Comparison of ENCODE assay signal across 8 cellular contexts in the genomic region with DNA sequence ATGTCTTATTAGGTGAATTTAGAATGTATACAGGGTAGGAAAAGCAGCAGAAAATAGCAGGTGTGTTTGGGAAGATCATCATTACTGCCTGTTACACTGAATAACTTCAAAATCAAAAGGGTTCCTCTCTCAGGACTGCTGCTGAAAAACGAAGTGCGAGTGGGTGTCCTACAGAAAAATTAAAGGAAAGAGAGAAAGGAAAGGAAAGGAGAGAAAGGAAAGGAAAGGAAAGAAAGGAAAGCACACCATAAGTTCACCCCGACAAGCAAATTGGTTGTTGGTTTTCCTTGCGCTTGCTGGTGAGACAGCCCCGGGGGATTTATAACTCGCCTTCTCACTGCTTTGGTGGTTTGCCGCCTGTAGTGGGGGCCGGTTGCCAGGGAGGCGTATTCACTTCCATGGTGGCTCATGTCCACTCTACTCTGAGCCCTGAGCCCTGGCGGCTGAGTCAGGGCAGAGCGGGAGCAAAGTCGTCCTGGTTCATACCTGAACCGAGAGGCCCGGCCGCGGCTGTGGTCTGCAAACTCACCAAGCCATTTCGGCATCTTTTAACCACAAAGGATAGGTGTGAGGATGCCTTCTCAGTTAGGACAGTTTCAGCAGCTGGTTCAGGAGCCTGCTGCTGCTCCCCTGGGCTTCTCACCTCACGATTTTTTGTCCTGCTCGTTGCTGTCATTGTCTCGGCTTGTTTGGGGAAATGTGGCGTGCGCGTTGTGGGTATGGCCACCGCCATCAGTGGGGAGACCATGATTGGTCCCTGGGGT. TPM values are rescaled to one million over a fixed set of nuclear protein-coding genes. Genes with fewer than 3 reads are reported as not detected.
DNase-seq lines count a peak whose midpoint lies in the region; ATAC-seq and TF ChIP-seq lines count a peak whose summit lies in the region.

No MANE protein-coding gene starts in this region.

- no peaks in the 10 kb centered on the region for H3K9me3 Mint-ChIP-seq in memory B cell
- H3K9me3 Mint-ChIP-seq in activated T-cell treated with anti-CD3 and anti-CD28 coated beads, Interleukin-2, amount 50 U/mL, for 72 hours: no peaks in the 10 kb centered on the region
- H3K9me3 Mint-ChIP-seq in activated CD4-positive, alpha-beta memory T cell treated with anti-CD3 and anti-CD28 coated beads for 36 hours: no peaks in the 10 kb centered on the region

- H3K36me3 Mint-ChIP-seq in memory B cell: peaks cover 6% of the 10 kb centered on the region
- H3K36me3 Mint-ChIP-seq in activated T-cell treated with anti-CD3 and anti-CD28 coated beads, Interleukin-2, amount 50 U/mL, for 72 hours (ENCODE audit: insufficient read depth in 2 of 2): no peaks in the 10 kb centered on the region
- H3K36me3 Mint-ChIP-seq in activated CD4-positive, alpha-beta memory T cell treated with anti-CD3 and anti-CD28 coated beads for 36 hours: no peaks in the 10 kb centered on the region

- H3K4me1 Mint-ChIP-seq in memory B cell: peaks cover 36% of the 10 kb centered on the region
- H3K4me1 Mint-ChIP-seq in activated T-cell treated with anti-CD3 and anti-CD28 coated beads, Interleukin-2, amount 50 U/mL, for 72 hours (ENCODE audit: low read depth): peaks cover 42% of the 10 kb centered on the region
- H3K4me1 Mint-ChIP-seq in activated CD4-positive, alpha-beta memory T cell treated with anti-CD3 and anti-CD28 coated beads for 36 hours (ENCODE audit: low read depth): peaks cover 30% of the 10 kb centered on the region

- intact Hi-C loops in activated CD4-positive, alpha-beta memory T cell treated with anti-CD3 and anti-CD28 coated beads for 36 hours (cut with micrococcal nuclease): no loop called here

- H3K27me3 Mint-ChIP-seq in memory B cell: no peaks in the 10 kb centered on the region
- H3K27me3 Mint-ChIP-seq in activated T-cell treated with anti-CD3 and anti-CD28 coated beads, Interleukin-2, amount 50 U/mL, for 72 hours (ENCODE audit: low read depth): peaks cover 4% of the 10 kb centered on the region
- H3K27me3 Mint-ChIP-seq in activated CD4-positive, alpha-beta memory T cell treated with anti-CD3 and anti-CD28 coated beads for 36 hours: no peaks in the 10 kb centered on the region

- POLR2A ChIA-PET in activated CD4-positive, alpha-beta memory T cell treated with anti-CD3 and anti-CD28 coated beads for 36 hours (lab: Charles Lee): no interaction called here

- DNase-seq in GM13977 (ENCODE audit: low spot score): peak; percentile 77
- no peak for DNase-seq in memory B cell (ENCODE audit: low spot score in 2 of 2)
- DNase-seq in activated T-cell treated with anti-CD3 and anti-CD28 coated beads, Interleukin-2, amount 50 U/mL, for 72 hours: no peak
- no peak for DNase-seq in NCI-H1092 treated with DMSO at 0.1 percent for 48 hours (lab: John Stamatoyannopoulos, UW)
- DNase-seq in activated CD4-positive, alpha-beta memory T cell treated with anti-CD3 and anti-CD28 coated beads for 36 hours: no peak
- no peak for DNase-seq in NCI-H2171 (lab: John Stamatoyannopoulos, UW)

- H3K4me3 Mint-ChIP-seq in memory B cell: peak overlapping the region; percentile 61
- no peak overlapping the region for H3K4me3 Mint-ChIP-seq in activated T-cell treated with anti-CD3 and anti-CD28 coated beads, Interleukin-2, amount 50 U/mL, for 72 hours
- no peak overlapping the region for H3K4me3 Mint-ChIP-seq in activated CD4-positive, alpha-beta memory T cell treated with anti-CD3 and anti-CD28 coated beads for 36 hours

- ATAC-seq in GM21528 (IDR thresholded peaks at IDR 0.05; ENCODE audit: low FRiP score, unreplicated experiment): peak; percentile 79
- peak; percentile 75 for ATAC-seq in HG03342 (IDR thresholded peaks at IDR 0.05; ENCODE audit: unreplicated experiment)
- peak; percentile 21 for ATAC-seq in memory B cell (ENCODE audit: low read depth)
- ATAC-seq in activated T-cell treated with anti-CD3 and anti-CD28 coated beads, Interleukin-2, amount 50 U/mL, for 72 hours (replicated peaks in 1 of 2): no peak

- TF ChIP-seq CTCF in GM13977 (IDR thresholded peaks at IDR 0.05; ENCODE audit: extremely low read depth, insufficient read depth, missing control alignments): peak; percentile 12

- H3K27ac Mint-ChIP-seq in memory B cell: peak overlapping the region; percentile 3
- H3K27ac Mint-ChIP-seq in activated T-cell treated with anti-CD3 and anti-CD28 coated beads, Interleukin-2, amount 50 U/mL, for 72 hours: no peak overlapping the region
- no peak overlapping the region for H3K27ac Mint-ChIP-seq in activated CD4-positive, alpha-beta memory T cell treated with anti-CD3 and anti-CD28 coated beads for 36 hours

- in situ Hi-C loops in GM13977 (cut with MboI; ENCODE audit: low pct_unique_long_range_greater_than_20kb, low sequenced_read_pairs, unreplicated experiment): no loop called here

- CTCF ChIA-PET in activated CD4-positive, alpha-beta memory T cell treated with anti-CD3 and anti-CD28 coated beads for 36 hours (lab: Charles Lee): no interaction called here

RNA-seq across cellular contexts. Expression of a gene that starts 26.1 kb away (rescaled TPM):
- 10 to 100 TPM; 11.0 to 14.9 TPM for total RNA-seq in activated T-cell treated with anti-CD3 and anti-CD28 coated beads, Interleukin-2, amount 50 U/mL, for 72 hours
- 1 to 10 TPM; 7.4 to 7.5 TPM for total RNA-seq in activated CD4-positive, alpha-beta memory T cell treated with anti-CD3 and anti-CD28 coated beads for 36 hours

Comparison
In these comparisons a context has a peak if more than half of its experiments do, and no peak if none do; other contexts are left out.
1. ATAC-seq: peak in GM21528 (single experiment), HG03342 (single experiment) and memory B cell (single experiment); none in activated T-cell treated with anti-CD3 and anti-CD28 coated beads, Interleukin-2, amount 50 U/mL, for 72 hours (0 of 2).